In genomic region chr3:170419301-170420087, GRCh38 we compare ENCODE assay signal across 8 cellular contexts. TPM values are rescaled to one million over a fixed set of nuclear protein-coding genes. Genes with fewer than 3 reads are reported as not detected.
DNase-seq lines count a peak whose midpoint lies in the region; ATAC-seq and TF ChIP-seq lines count a peak whose summit lies in the region.

No MANE protein-coding gene starts in this region.

- H3K27ac Mint-ChIP-seq in activated naive CD4-positive, alpha-beta T cell treated with anti-CD3 and anti-CD28 coated beads, Interleukin-2, amount 50 U/mL, for 24 hours, result no peak overlapping the region
- H3K27ac Mint-ChIP-seq in endodermal cell, result peak overlapping the region; percentile 20
- H3K27ac Mint-ChIP-seq in type B pancreatic cell, result no peak overlapping the region

- WGBS in endodermal cell (ENCODE audit: insufficient coverage in 1 of 2, insufficient read length in 1 of 2), 2 experiments, result 22 to 60% methylated on average over 49 to 69 of the region's 69 CpGs
- whole genome bisulfite sequencing in mesenchymal stem cell, result 63% methylated on average over 69 of the region's 69 CpGs

- no peak overlapping the region for H3K27ac ChIP-seq in endodermal cell (ENCODE audit: low read depth, low read length)
- no peak overlapping the region for H3K27ac ChIP-seq in mesenchymal stem cell (ENCODE audit: low read length, poor library complexity, severe bottlenecking)

- no peak for TF ChIP-seq CTCF in endodermal cell (conservative IDR thresholded peaks at IDR 0.05)
- no peak for TF ChIP-seq CTCF in type B pancreatic cell (conservative IDR thresholded peaks at IDR 0.05)

- no peaks in the 10 kb centered on the region for H3K79me1 ChIP-seq in mesenchymal stem cell (replicated peaks; ENCODE audit: low read length, poor library complexity, severe bottlenecking)

- H2BK15ac ChIP-seq in mesenchymal stem cell (ENCODE audit: low read depth, poor library complexity, severe bottlenecking), result peak overlapping the region; percentile 82

- H3K27me3 ChIP-seq in endodermal cell (ENCODE audit: control insufficient read depth, insufficient read depth, low read length, poor library complexity, severe bottlenecking) (peaks cover 28% of the 10 kb centered on the region), mesenchymal stem cell (ENCODE audit: control insufficient read depth in 1 of 2, insufficient read depth in 1 of 2, low read length in 2 of 2) (no peaks in the 10 kb centered on the region)

- no peak overlapping the region for H3K14ac ChIP-seq in mesenchymal stem cell (ENCODE audit: low read length in 2 of 2)

- H3K4me2 ChIP-seq in mesenchymal stem cell (ENCODE audit: low read length, poor library complexity, severe bottlenecking), result no peak overlapping the region

- H3K4me1 ChIP-seq in endodermal cell (ENCODE audit: control insufficient read depth, insufficient read depth, low read length) (peaks cover 3% of the 10 kb centered on the region), mesenchymal stem cell (ENCODE audit: control insufficient read depth, insufficient read depth, low read depth, low read length) (peaks cover 3% of the 10 kb centered on the region)

- H3K9ac ChIP-seq in endodermal cell (ENCODE audit: extremely low read depth, low read length, poor library complexity, severe bottlenecking) (no peak overlapping the region), mesenchymal stem cell (ENCODE audit: low read length) (peak overlapping the region; percentile 94)

- H3K9me3 ChIP-seq in endodermal cell (ENCODE audit: control insufficient read depth, low read length) (no peaks in the 10 kb centered on the region), mesenchymal stem cell (ENCODE audit: control insufficient read depth, low read length) (no peaks in the 10 kb centered on the region)

- H3K36me3 ChIP-seq in endodermal cell (ENCODE audit: control insufficient read depth, insufficient read depth, low read length), result no peaks in the 10 kb centered on the region
- peaks cover 22 to 39% of the 10 kb centered on the region in 2 experiments for H3K36me3 ChIP-seq in mesenchymal stem cell (ENCODE audit: control insufficient read depth in 1 of 2, insufficient read depth in 2 of 2, low read depth in 1 of 2, low read length in 2 of 2)

- no peak overlapping the region for H2AK5ac ChIP-seq in mesenchymal stem cell (ENCODE audit: low read length, severe bottlenecking)

- peak overlapping the region in 1 of 2 experiments; percentile 14 for H3K23ac ChIP-seq in mesenchymal stem cell (ENCODE audit: low read length in 2 of 2)

- H2AFZ ChIP-seq in mesenchymal stem cell (ENCODE audit: low read depth, low read length), result no peak overlapping the region

- ATAC-seq in left colon, result no peak

- peak overlapping the region in 1 of 2 experiments; percentile 6 for H2BK12ac ChIP-seq in mesenchymal stem cell (ENCODE audit: low read length in 2 of 2)

- peak overlapping the region; percentile 38 to 71 for H3K18ac ChIP-seq in mesenchymal stem cell (ENCODE audit: low read depth in 1 of 2, low read length in 2 of 2)

- intact Hi-C loops in left colon (cut with DNase I, micrococcal nuclease), result loop anchor here (5.0 to 10.0 kb wide), 2 partner anchors 393 to 395 kb away; no protein-coding TSS in a partner anchor

- no peaks in the 10 kb centered on the region for H3K9me3 Mint-ChIP-seq in activated naive CD4-positive, alpha-beta T cell treated with anti-CD3 and anti-CD28 coated beads, Interleukin-2, amount 50 U/mL, for 24 hours
- no peaks in the 10 kb centered on the region for H3K9me3 Mint-ChIP-seq in endodermal cell
- H3K9me3 Mint-ChIP-seq in type B pancreatic cell, result peaks cover 6% of the 10 kb centered on the region

- peaks cover 11% of the 10 kb centered on the region for H3K4me1 Mint-ChIP-seq in activated naive CD4-positive, alpha-beta T cell treated with anti-CD3 and anti-CD28 coated beads, Interleukin-2, amount 50 U/mL, for 24 hours
- H3K4me1 Mint-ChIP-seq in endodermal cell, result peaks cover 27% of the 10 kb centered on the region
- H3K4me1 Mint-ChIP-seq in type B pancreatic cell (ENCODE audit: unreplicated experiment), result peaks cover 32% of the 10 kb centered on the region

- H3K4me3 Mint-ChIP-seq in activated naive CD4-positive, alpha-beta T cell treated with anti-CD3 and anti-CD28 coated beads, Interleukin-2, amount 50 U/mL, for 24 hours, result peak overlapping the region; percentile 55
- H3K4me3 Mint-ChIP-seq in endodermal cell (peak overlapping the region; percentile 48), type B pancreatic cell (peak overlapping the region; percentile 86)

- H3K27me3 Mint-ChIP-seq in activated naive CD4-positive, alpha-beta T cell treated with anti-CD3 and anti-CD28 coated beads, Interleukin-2, amount 50 U/mL, for 24 hours, result peaks cover 19% of the 10 kb centered on the region
- H3K27me3 Mint-ChIP-seq in endodermal cell (ENCODE audit: insufficient read depth), result peaks cover 42% of the 10 kb centered on the region
- H3K27me3 Mint-ChIP-seq in type B pancreatic cell, result peaks cover 31% of the 10 kb centered on the region

- H3K4me3 ChIP-seq in endodermal cell (ENCODE audit: low read length) (no peak overlapping the region), mesenchymal stem cell (ENCODE audit: insufficient read depth in 1 of 2, low read depth in 1 of 2, low read length in 2 of 2) (peak overlapping the region in 1 of 2 experiments; percentile 93)

- no peak overlapping the region for H2BK120ac ChIP-seq in mesenchymal stem cell (ENCODE audit: low read depth, low read length)

- no peak for DNase-seq in activated naive CD4-positive, alpha-beta T cell (lab: John Stamatoyannopoulos, UW)
- DNase-seq in endodermal cell (peak; percentile 87), mesenchymal stem cell (peak; percentile 60), type B pancreatic cell (ENCODE audit: extremely low spot score, unreplicated experiment) (no peak), NCI-H1930 (lab: John Stamatoyannopoulos, UW) (no peak), left colon (no peak), NCI-H226 (no peak)

- no peaks in the 10 kb centered on the region for H3K36me3 Mint-ChIP-seq in activated naive CD4-positive, alpha-beta T cell treated with anti-CD3 and anti-CD28 coated beads, Interleukin-2, amount 50 U/mL, for 24 hours
- H3K36me3 Mint-ChIP-seq in endodermal cell (ENCODE audit: low read depth), result peaks cover 4% of the 10 kb centered on the region
- peaks cover 12% of the 10 kb centered on the region for H3K36me3 Mint-ChIP-seq in type B pancreatic cell

- H2BK5ac ChIP-seq in mesenchymal stem cell (ENCODE audit: low read depth, low read length, poor library complexity, severe bottlenecking), result no peak overlapping the region

- peak overlapping the region in 1 of 2 experiments; percentile 60 for H3K4ac ChIP-seq in mesenchymal stem cell (ENCODE audit: low read depth in 1 of 2, low read length in 2 of 2)

- no peak overlapping the region for H4K91ac ChIP-seq in mesenchymal stem cell (ENCODE audit: low read length)

- H4K8ac ChIP-seq in mesenchymal stem cell (ENCODE audit: low read length), result peak overlapping the region; percentile 7

RNA-seq across cellular contexts. Expression of gene CLDN11, which starts 0.8 kb away (rescaled TPM):
- total RNA-seq in endodermal cell (10 to 100 TPM; 15.3 to 26.1 TPM), type B pancreatic cell (ENCODE audit: low replicate concordance) (4.7 and 86.8 TPM in 2 replicates), left colon (1 to 10 TPM; 4.3 to 7.7 TPM)
- 14.0 TPM for polyA plus RNA-seq in endodermal cell (2013, experiment 1 of 2)
- polyA plus RNA-seq in endodermal cell (2013, experiment 2 of 2), result 14.3 TPM
- polyA plus RNA-seq in mesenchymal stem cell (2013, experiment 1 of 2), result 119 TPM
- 118 TPM for polyA plus RNA-seq in mesenchymal stem cell (2013, experiment 2 of 2)

Comparison
In these comparisons a context has a peak if more than half of its experiments do, and no peak if none do; other contexts are left out.
1. DNase-seq: peak in endodermal cell (single experiment) and mesenchymal stem cell (single experiment); none in activated naive CD4-positive, alpha-beta T cell (0 of 4), type B pancreatic cell (single experiment), NCI-H1930 (0 of 2), left colon (0 of 2) and NCI-H226 (single experiment).
2. Peak in every context shown above with its lines, with median percentiles within 50 percentile points of each other: H3K4me3 Mint-ChIP-seq.